ENCODE assay signal across 27 cellular contexts in the genomic region with DNA sequence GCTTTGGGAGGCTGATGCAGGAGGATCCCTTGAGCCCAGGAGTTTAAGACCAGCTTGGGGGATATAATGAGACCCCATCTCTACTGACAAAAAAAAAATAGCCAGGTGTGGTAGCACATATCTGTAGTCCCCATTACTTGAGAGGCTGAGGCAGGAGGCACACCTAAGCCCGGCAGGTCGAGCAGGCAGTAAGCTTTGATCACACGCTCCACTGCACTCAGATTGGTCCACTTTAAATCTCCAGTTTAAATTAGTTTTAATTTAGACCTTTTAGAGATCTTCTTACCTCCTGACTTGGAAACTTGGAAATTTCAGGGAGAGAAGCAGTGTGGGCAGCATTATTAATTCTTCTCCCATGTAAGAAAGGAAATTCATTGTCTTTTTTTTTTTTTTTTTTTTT. TPM values are rescaled to one million over a fixed set of nuclear protein-coding genes. Genes with fewer than 3 reads are reported as not detected.
A peak's percentile ranks its signal among the peaks of the same experiment; 100 is the strongest.
DNase-seq lines count a peak whose midpoint lies in the region; ATAC-seq, FAIRE-seq and TF ChIP-seq lines count a peak whose summit lies in the region.
"Had no signal": no experiment of that assay in that cellular context is flagged by ENCODE, and none has a peak within 500 bp of the region (broad histone marks: within the 10 kb centered on the region; RNA-seq: fewer than 3 reads in every experiment).

No MANE protein-coding gene starts in this region.

- no peak overlapping the region for H2AFZ ChIP-seq in keratinocyte (ENCODE audit: control insufficient read depth, low read length)

- peaks cover 0 to 1% (median 0%) of the 10 kb centered on the region in 3 donors for H3K4me1 Mint-ChIP-seq in T-cell
- H3K4me1 Mint-ChIP-seq: activated B cell treated with CpG ODN at 0.5 μM for 24 hours, T-helper 17 cell had no signal

- TF ChIP-seq POLR2A in GM12892 (IDR thresholded peaks at IDR 0.05; ENCODE audit: low read depth, low read length) = no peak

- FAIRE-seq in keratinocyte (lab: Jason Lieb, UNC) (no peak), GM12892 (lab: Jason Lieb, UNC) (no peak)
- FAIRE-seq: G401.6, GM18507 had no signal

- no peaks in the 10 kb centered on the region for H3K9me1 ChIP-seq in keratinocyte (ENCODE audit: control insufficient read depth, extremely low read depth, insufficient read depth, low read length)

- H3K79me2 ChIP-seq in keratinocyte (ENCODE audit: control insufficient read depth, insufficient read depth, low read length) = no peaks in the 10 kb centered on the region

- ATAC-seq in T-cell (replicated peaks in 1 of 4) = no peak
- ATAC-seq: CD8-positive, alpha-beta T cell; T-helper 17 cell had no signal

- H3K9me3 Mint-ChIP-seq in T-cell = peaks cover 5 to 16% (median 11%) of the 10 kb centered on the region in 3 donors

- H3K27me3 ChIP-seq in HUES6 (ENCODE audit: control insufficient read depth, insufficient read depth, low read length) (no peaks in the 10 kb centered on the region), WERI-Rb-1 (ENCODE audit: insufficient read depth, low read depth, severe bottlenecking) (no peaks in the 10 kb centered on the region), keratinocyte (ENCODE audit: control insufficient read depth, extremely low read depth, insufficient read depth, low read length) (no peaks in the 10 kb centered on the region), skeletal muscle satellite cell (ENCODE audit: control insufficient read depth, insufficient read depth, low read length) (no peaks in the 10 kb centered on the region)

- DNase-seq in WERI-Rb-1 (peak; percentile 11), keratinocyte (ENCODE audit: low read depth, low spot score) (no peak), NOMO-1 treated with dmso at 0.1 percent for 144 hours (lab: John Stamatoyannopoulos, UW; ENCODE audit: unreplicated experiment) (no peak), GM12892 (ENCODE audit: insufficient read length) (no peak), T-cell (no peak)
- DNase-seq: activated B cell treated with CpG ODN at 0.5 μM for 24 hours; activated CD4-positive, alpha-beta T cell treated with anti-CD3 and anti-CD28 coated beads, Interleukin-2, amount 50 U/mL, for 4 hours; activated CD8-positive, alpha-beta memory T cell treated with anti-CD3 and anti-CD28 coated beads, Interleukin-2, amount 50 U/mL, for 48 hours; activated naive CD8-positive, alpha-beta T cell treated with anti-CD3 and anti-CD28 coated beads, Interleukin-2, amount 10 ng/mL, durations not matched to agents 7 days and 5 days; AML-193; CD8-positive, alpha-beta T cell; effector CD8-positive, alpha-beta T cell; left colon; NCI-H1436; NCI-H526 treated with DMSO at 0.1 percent for 48 hours; SHP77; stimulated activated CD4-positive, alpha-beta T cell treated with anti-CD3 and anti-CD28 coated beads, Interleukin-4, amount 100 ng/mL, for 24 hours; stimulated activated naive CD4-positive, alpha-beta T cell treated with Interleukin-2 at 50 U/mL for 16 hours; T-helper 17 cell had no signal

- no peaks in the 10 kb centered on the region for H3K36me3 Mint-ChIP-seq in T-cell
- H3K36me3 Mint-ChIP-seq: activated naive CD8-positive, alpha-beta T cell treated with anti-CD3 and anti-CD28 coated beads, Interleukin-2, amount 10 ng/mL, durations not matched to agents 7 days and 5 days; CD8-positive, alpha-beta T cell had no signal

- H3K4me3 ChIP-seq in HUES6 (ENCODE audit: low read depth, low read length) = no peak overlapping the region
- H3K4me3 ChIP-seq in WERI-Rb-1 (ENCODE audit: low read depth, low read length) = no peak overlapping the region
- H3K4me3 ChIP-seq in keratinocyte (ENCODE audit: control insufficient read depth in 2 of 3, extremely low read depth in 1 of 3, insufficient read depth in 2 of 3, low read depth in 1 of 3, low read length in 3 of 3) = no peak overlapping the region
- peak overlapping the region; percentile 33 for H3K4me3 ChIP-seq in skeletal muscle satellite cell (ENCODE audit: low read length)
- H3K4me3 ChIP-seq: prostate gland, thoracic aorta had no signal

- H3K36me3 ChIP-seq in HUES6 (ENCODE audit: control insufficient read depth, insufficient read depth, low read length) (no peaks in the 10 kb centered on the region), WERI-Rb-1 (no peaks in the 10 kb centered on the region), keratinocyte (ENCODE audit: control insufficient read depth in 2 of 2, extremely low read depth in 1 of 2, insufficient read depth in 2 of 2, low read length in 2 of 2) (no peaks in the 10 kb centered on the region), skeletal muscle satellite cell (ENCODE audit: insufficient read depth, low read length) (no peaks in the 10 kb centered on the region)
- H3K36me3 ChIP-seq: prostate gland, thoracic aorta had no signal

- no peaks in the 10 kb centered on the region for H3K27me3 Mint-ChIP-seq in T-cell
- H3K27me3 Mint-ChIP-seq: activated B cell treated with CpG ODN at 0.5 μM for 24 hours, T-helper 17 cell had no signal

- no peak overlapping the region for H3K4me2 ChIP-seq in keratinocyte (ENCODE audit: control insufficient read depth, extremely low read depth, insufficient read depth, low read depth, low read length)
- H3K4me2 ChIP-seq in skeletal muscle satellite cell (ENCODE audit: low read length) = peak overlapping the region; percentile 60

- H3K4me3 Mint-ChIP-seq in T-cell = no peak overlapping the region
- H3K4me3 Mint-ChIP-seq: activated B cell treated with CpG ODN at 0.5 μM for 24 hours; activated naive CD8-positive, alpha-beta T cell treated with anti-CD3 and anti-CD28 coated beads, Interleukin-2, amount 10 ng/mL, durations not matched to agents 7 days and 5 days; CD8-positive, alpha-beta T cell; T-helper 17 cell had no signal

- no peak overlapping the region for H3K9ac ChIP-seq in HUES6 (ENCODE audit: low read length)
- no peak overlapping the region for H3K9ac ChIP-seq in keratinocyte (ENCODE audit: control insufficient read depth, extremely low read depth, insufficient read depth, low read length)
- H3K9ac ChIP-seq in skeletal muscle satellite cell (ENCODE audit: low read depth, low read length) = peak overlapping the region; percentile 58

- H3K27ac Mint-ChIP-seq in T-cell = no peak overlapping the region
- H3K27ac Mint-ChIP-seq: activated B cell treated with CpG ODN at 0.5 μM for 24 hours; activated naive CD8-positive, alpha-beta T cell treated with anti-CD3 and anti-CD28 coated beads, Interleukin-2, amount 10 ng/mL, durations not matched to agents 7 days and 5 days; activated T-helper 2 cell treated with anti-CD3 and anti-CD28 coated beads, Interferon-gamma antibody, Interleukin-2, Interleukin-4, amounts not matched to agents 10 μg/mL and 5 μg/mL and 100 μg/mL, durations not matched to agents 14 hours and 24 hours and 36 hours; CD8-positive, alpha-beta T cell; T-helper 17 cell had no signal

- dilution Hi-C loops in keratinocyte (cut with MboI; ENCODE audit: extremely low pct_ligation_motif_present, low sequenced_read_pairs) = no loop called here

- POLR2A ChIA-PET in T-cell (lab: Charles Lee) = no interaction called here

- peaks cover 14% of the 10 kb centered on the region for H3K9me3 ChIP-seq in HUES6 (ENCODE audit: control insufficient read depth, insufficient read depth, low read depth, low read length)
- H3K9me3 ChIP-seq in WERI-Rb-1 (ENCODE audit: severe bottlenecking) = peaks cover 4% of the 10 kb centered on the region
- H3K9me3 ChIP-seq in keratinocyte (ENCODE audit: control insufficient read depth, low read depth, low read length) = no peaks in the 10 kb centered on the region
- no peaks in the 10 kb centered on the region for H3K9me3 ChIP-seq in skeletal muscle satellite cell (replicated peaks; ENCODE audit: low read length)
- H3K9me3 ChIP-seq: prostate gland, thoracic aorta had no signal

- TF ChIP-seq CTCF in WERI-Rb-1 (IDR thresholded peaks at IDR 0.05; ENCODE audit: low read depth, low read length) = no peak
- TF ChIP-seq CTCF in keratinocyte (optimal IDR thresholded peaks at IDR 0.05 in 1 of 3, IDR thresholded peaks at IDR 0.05 in 1 of 3, conservative IDR thresholded peaks at IDR 0.05 in 1 of 3; ENCODE audit: extremely low read depth in 1 of 3, insufficient read depth in 2 of 3, low read length in 3 of 3) = no peak

- CTCF ChIA-PET in T-cell (lab: Charles Lee) = no interaction called here

- H3K4me1 ChIP-seq in HUES6 (ENCODE audit: control insufficient read depth, insufficient read depth, low read length) = peaks cover 7% of the 10 kb centered on the region; the same call in 1 of the 2 replicates
- H3K4me1 ChIP-seq in keratinocyte (ENCODE audit: control insufficient read depth, extremely low read depth, insufficient read depth, low read length) = peaks cover 12% of the 10 kb centered on the region
- H3K4me1 ChIP-seq in skeletal muscle satellite cell (ENCODE audit: control insufficient read depth, insufficient read depth, low read length) = peaks cover 38% of the 10 kb centered on the region
- H3K4me1 ChIP-seq: prostate gland had no signal

- no peaks in the 10 kb centered on the region for H4K20me1 ChIP-seq in keratinocyte (ENCODE audit: control insufficient read depth, extremely low read depth, insufficient read depth, low read length)

- peak overlapping the region; percentile 4; the same call in 1 of the 2 replicates for H3K27ac ChIP-seq in HUES6 (ENCODE audit: low read depth, low read length)
- H3K27ac ChIP-seq in WERI-Rb-1 = no peak overlapping the region
- peak overlapping the region; percentile 63 for H3K27ac ChIP-seq in keratinocyte (ENCODE audit: control insufficient read depth, insufficient read depth, low read length)
- H3K27ac ChIP-seq: HL-60, prostate gland, thoracic aorta had no signal

RNA-seq across cellular contexts. Expression of gene PLCB4, which starts 16.8 kb away (rescaled TPM):
- 2.4 to 4.1 TPM (median 3.1 TPM) in 3 replicates for polyA plus RNA-seq in keratinocyte
- polyA plus RNA-seq in keratinocyte (2011; ENCODE audit: low read depth) = 1.3 TPM
- polyA plus RNA-seq in keratinocyte (2011; cell fraction: cytosol; rRNA removed) = 1.3 and 3.6 TPM in 2 replicates
- 6.8 and 8.5 TPM in 2 replicates for polyA plus RNA-seq in keratinocyte (2011; cell fraction: nucleus; rRNA removed)
- 0.54 and 2.4 TPM in 2 replicates for polyA plus RNA-seq in keratinocyte (2012; ENCODE audit: low replicate concordance)
- polyA minus RNA-seq in keratinocyte = 0.69 to 4.3 TPM (median 3.7 TPM) in 3 replicates
- 3.1 TPM for polyA minus RNA-seq in keratinocyte (2011; cell fraction: cytosol; rRNA and poly(A)+ RNA removed)
- 4.1 and 10.0 TPM in 2 replicates for polyA minus RNA-seq in keratinocyte (2011; cell fraction: nucleus; rRNA and poly(A)+ RNA removed)
- 0.76 and 3.5 TPM in 2 replicates for total RNA-seq in skeletal muscle satellite cell (2012; rRNA removed)
- not detected for polyA plus RNA-seq in GM12892 (2012; ENCODE audit: missing spikeins)
- under 1 TPM in 2 of 5 donors, not detected in 3; 0.06 to 0.07 TPM for total RNA-seq in T-cell
- total RNA-seq: activated B cell treated with CpG ODN at 0.5 μM for 24 hours; activated naive CD8-positive, alpha-beta T cell treated with anti-CD3 and anti-CD28 coated beads, Interleukin-2, amount 10 ng/mL, durations not matched to agents 7 days and 5 days; activated T-helper 2 cell treated with anti-CD3 and anti-CD28 coated beads, Interferon-gamma antibody, Interleukin-2, Interleukin-4, amounts not matched to agents 10 μg/mL and 5 μg/mL and 100 μg/mL, durations not matched to agents 14 hours and 24 hours and 36 hours; CD8-positive, alpha-beta T cell had no signal
